In the genomic region with DNA sequence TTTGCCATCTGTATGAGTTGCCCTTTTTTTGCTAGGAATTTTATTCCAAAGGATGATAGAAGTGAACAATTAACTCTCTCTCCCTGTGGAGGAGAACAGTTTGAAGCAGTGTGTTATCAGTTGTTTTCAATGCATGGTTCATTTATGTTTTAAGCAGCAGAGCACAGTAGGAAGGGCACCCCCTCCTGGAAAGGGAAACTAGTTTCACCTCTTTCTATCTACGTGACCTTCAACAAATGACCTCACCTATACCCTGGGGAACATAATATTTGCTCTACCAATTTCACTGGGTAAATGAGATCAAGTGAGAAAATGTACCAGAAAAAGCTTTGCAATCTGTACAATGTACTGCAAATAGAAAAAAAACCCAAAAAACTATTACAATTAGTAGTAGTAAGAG, we compare ENCODE assay signal across 16 cellular contexts. TPM values are rescaled to one million over a fixed set of nuclear protein-coding genes. Genes with fewer than 3 reads are reported as not detected.
DNase-seq lines count a peak whose midpoint lies in the region; ATAC-seq and TF ChIP-seq lines count a peak whose summit lies in the region.
"Had no signal": no experiment of that assay in that cellular context is flagged by ENCODE, and none has a peak within 500 bp of the region (broad histone marks: within the 10 kb centered on the region; RNA-seq: fewer than 3 reads in every experiment).

No MANE protein-coding gene starts in this region.

- ATAC-seq in CD4-positive, CD25-positive, alpha-beta regulatory T cell (ENCODE audit: low read depth in 2 of 2) = peak; percentile 42 to 68
- ATAC-seq in memory B cell (ENCODE audit: low read depth) (peak; percentile 44), HG03025 (IDR thresholded peaks at IDR 0.05; ENCODE audit: low FRiP score, unreplicated experiment) (no peak)
- ATAC-seq: right cardiac atrium had no signal

- peak overlapping the region in 1 of 4 donors; percentile 43 for H3K4me3 Mint-ChIP-seq in CD4-positive, CD25-positive, alpha-beta regulatory T cell
- H3K4me3 Mint-ChIP-seq in HFFc6 (no peak overlapping the region), memory B cell (no peak overlapping the region)
- H3K4me3 Mint-ChIP-seq: CD4-positive, alpha-beta T cell had no signal

- no peaks in the 10 kb centered on the region for H3K9me3 ChIP-seq in CD4-positive, CD25-positive, alpha-beta regulatory T cell (ENCODE audit: control insufficient read depth in 2 of 2, low read length in 2 of 2)
- H3K9me3 ChIP-seq in tibial nerve = no peaks in the 10 kb centered on the region

- no peak overlapping the region for H3K27ac ChIP-seq in CD4-positive, CD25-positive, alpha-beta regulatory T cell (ENCODE audit: insufficient read depth, low read length, poor library complexity, severe bottlenecking)
- H3K27ac ChIP-seq in VCaP (peak overlapping the region; percentile 25; the same call in 1 of the 2 replicates), tibial nerve (no peak overlapping the region)
- H3K27ac ChIP-seq: KMS-11, PC-9 had no signal

- H3K27me3 Mint-ChIP-seq in CD4-positive, CD25-positive, alpha-beta regulatory T cell = no peaks in the 10 kb centered on the region
- peaks cover 6% of the 10 kb centered on the region for H3K27me3 Mint-ChIP-seq in HFFc6 (ENCODE audit: insufficient read depth)
- H3K27me3 Mint-ChIP-seq in memory B cell = peaks cover 3% of the 10 kb centered on the region
- H3K27me3 Mint-ChIP-seq: CD4-positive, alpha-beta T cell had no signal

- TF ChIP-seq EP300 in tibial nerve (IDR thresholded peaks at IDR 0.05) = no peak

- no peak overlapping the region for H3K27ac Mint-ChIP-seq in CD4-positive, CD25-positive, alpha-beta regulatory T cell
- H3K27ac Mint-ChIP-seq in HFFc6 (no peak overlapping the region), memory B cell (no peak overlapping the region)
- H3K27ac Mint-ChIP-seq: CD4-positive, alpha-beta T cell had no signal

- TF ChIP-seq POLR2A in tibial nerve (IDR thresholded peaks at IDR 0.05) = no peak

- DNase-seq in CD4-positive, CD25-positive, alpha-beta regulatory T cell = peak in 1 of 3 donors; percentile 39
- DNase-seq in HFFc6 = no peak
- no peak for DNase-seq in memory B cell (ENCODE audit: low spot score in 2 of 2)
- no peak for DNase-seq in ACHN
- DNase-seq in GOT3 (lab: John Stamatoyannopoulos, UW) = no peak
- no peak for DNase-seq in tibial nerve (ENCODE audit: low spot score in 2 of 2)
- DNase-seq: activated T-cell treated with anti-CD3 and anti-CD28 coated beads, Interleukin-2, amount 50 U/mL, for 48 hours; CD4-positive, alpha-beta T cell; GDM1; PC-9; right cardiac atrium; T-helper 1 cell had no signal

- peaks cover 4 to 9% (median 7%) of the 10 kb centered on the region in 4 donors for H3K4me1 Mint-ChIP-seq in CD4-positive, CD25-positive, alpha-beta regulatory T cell
- H3K4me1 Mint-ChIP-seq in HFFc6 (ENCODE audit: low read depth) (peaks cover 10% of the 10 kb centered on the region), memory B cell (no peaks in the 10 kb centered on the region)

- TF ChIP-seq CTCF in HFFc6 (IDR thresholded peaks at IDR 0.05) (peak; percentile 42), VCaP (conservative IDR thresholded peaks at IDR 0.05) (no peak), tibial nerve (IDR thresholded peaks at IDR 0.05) (no peak)

- H3K9me3 Mint-ChIP-seq in CD4-positive, CD25-positive, alpha-beta regulatory T cell = no peaks in the 10 kb centered on the region
- H3K9me3 Mint-ChIP-seq in HFFc6 = peaks cover 5% of the 10 kb centered on the region; the same call in 1 of the 2 replicates
- H3K9me3 Mint-ChIP-seq in memory B cell = no peaks in the 10 kb centered on the region
- H3K9me3 Mint-ChIP-seq: CD4-positive, alpha-beta T cell had no signal

- no peak overlapping the region for H3K4me3 ChIP-seq in CD4-positive, CD25-positive, alpha-beta regulatory T cell (ENCODE audit: low read depth, low read length)
- H3K4me3 ChIP-seq in tibial nerve = no peak overlapping the region
- H3K4me3 ChIP-seq: PC-9 had no signal

- WGBS in tibial nerve, 2 donors = 37 to 40% methylated on average over 1 of the region's 1 CpG

- H3K4me1 ChIP-seq in CD4-positive, CD25-positive, alpha-beta regulatory T cell (ENCODE audit: control insufficient read depth, insufficient read depth, low read length, poor library complexity, severe bottlenecking) = peaks cover 2% of the 10 kb centered on the region
- peaks cover 0 to 13% (median 0%) of the 10 kb centered on the region in 4 donors for H3K4me1 ChIP-seq in tibial nerve

- no peaks in the 10 kb centered on the region for H3K36me3 Mint-ChIP-seq in CD4-positive, CD25-positive, alpha-beta regulatory T cell
- H3K36me3 Mint-ChIP-seq in HFFc6 (ENCODE audit: low read depth) (peaks cover 10% of the 10 kb centered on the region), memory B cell (no peaks in the 10 kb centered on the region)

- no peaks in the 10 kb centered on the region for H3K36me3 ChIP-seq in CD4-positive, CD25-positive, alpha-beta regulatory T cell (ENCODE audit: control insufficient read depth, insufficient read depth, low read length)
- H3K36me3 ChIP-seq in tibial nerve = no peaks in the 10 kb centered on the region

- H3K27me3 ChIP-seq in CD4-positive, CD25-positive, alpha-beta regulatory T cell (ENCODE audit: control insufficient read depth, insufficient read depth, low read length) = no peaks in the 10 kb centered on the region
- no peaks in the 10 kb centered on the region for H3K27me3 ChIP-seq in tibial nerve

- in situ Hi-C loops in ACHN (cut with HindIII; ENCODE audit: low pct_ligation_motif_present, low pct_unique_long_range_greater_than_20kb, low sequenced_read_pairs) = no loop called here

RNA-seq across cellular contexts. Expression of gene DCP1B, which starts 5.4 kb away (rescaled TPM):
- total RNA-seq in CD4-positive, CD25-positive, alpha-beta regulatory T cell = 23.9 TPM
- polyA plus RNA-seq in CD4-positive, CD25-positive, alpha-beta regulatory T cell = 10 to 100 TPM; 29.0 to 56.8 (median 39.2) TPM
- 10 to 100 TPM; 12.6 to 16.4 (median 14.5) TPM for total RNA-seq in HFFc6 (2021; fragmentation: NEBNext Ultra II Directional; extraction: Animal tissue kit (Norgen Biotek cat#: 25700))
- 10 to 100 TPM in 3 of 4 donors, 1 to 10 TPM in 1; 7.5 to 21.0 (median 13.3) TPM for total RNA-seq in tibial nerve

RNA-seq across cellular contexts. Expression of gene CACNA1C, which starts 43.2 kb away (rescaled TPM):
- 0.07 TPM for total RNA-seq in CD4-positive, CD25-positive, alpha-beta regulatory T cell
- under 1 TPM; 0.02 to 0.14 (median 0.11) TPM for polyA plus RNA-seq in CD4-positive, CD25-positive, alpha-beta regulatory T cell
- 10 to 100 TPM in 4 of 6 experiments, 1 to 10 TPM in 2; 6.7 to 11.5 (median 10.6) TPM for total RNA-seq in HFFc6 (2021; fragmentation: NEBNext Ultra II Directional; extraction: Animal tissue kit (Norgen Biotek cat#: 25700))
- 10 to 100 TPM in 1 of 4 donors, 1 to 10 TPM in 3; 5.2 to 12.9 (median 6.3) TPM for total RNA-seq in tibial nerve
- total RNA-seq: myocyte, PC-9 had no signal
